ENCODE assay signal across 10 cellular contexts in the genomic region with DNA sequence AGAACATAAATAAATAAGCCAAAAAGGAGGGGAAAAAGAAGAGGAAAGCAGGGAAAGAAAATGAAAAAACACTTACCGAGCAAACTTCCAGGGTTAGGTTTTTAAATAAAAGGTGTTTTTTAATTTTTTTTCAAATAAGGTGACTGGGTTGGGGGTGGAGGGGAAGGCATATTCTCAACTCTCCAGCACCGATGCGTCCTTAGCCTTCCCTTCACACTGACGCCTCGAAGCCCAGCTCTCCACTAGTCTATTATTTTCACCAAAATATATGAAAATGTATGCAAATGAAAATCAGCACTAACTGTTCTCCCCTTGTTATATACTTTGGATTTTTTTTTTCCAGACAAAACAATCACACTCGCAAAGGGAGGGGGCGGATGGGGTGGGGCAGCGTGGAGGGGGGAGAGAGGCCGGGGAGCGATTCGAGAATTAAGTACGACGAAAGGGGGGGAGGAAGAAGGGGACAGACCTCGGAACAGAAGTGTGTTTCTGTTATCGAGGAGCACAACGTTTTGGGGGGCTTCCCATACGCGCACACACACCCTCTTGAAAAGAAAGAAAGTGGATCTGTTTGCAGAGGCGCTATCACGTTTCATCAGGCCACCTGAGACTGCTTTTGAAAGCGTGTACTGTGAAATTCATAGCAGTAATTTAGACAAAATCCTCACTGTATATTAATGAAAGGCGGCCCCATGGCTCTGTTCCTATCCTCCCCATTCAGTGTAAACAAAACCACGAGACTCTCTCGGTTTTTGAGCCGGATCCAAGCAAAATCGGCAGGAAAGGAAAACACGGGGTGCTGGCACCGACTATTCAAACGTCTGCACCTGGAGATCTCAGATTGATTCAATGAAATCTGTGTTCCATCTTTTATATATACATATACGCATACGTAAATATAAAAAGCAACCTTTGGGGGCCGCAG. TPM values are rescaled to one million over a fixed set of nuclear protein-coding genes. Genes with fewer than 3 reads are reported as not detected.
DNase-seq lines count a peak whose midpoint lies in the region; ATAC-seq and TF ChIP-seq lines count a peak whose summit lies in the region.
"Had no signal": no experiment of that assay in that cellular context is flagged by ENCODE, and none has a peak within 500 bp of the region (broad histone marks: within the 10 kb centered on the region; RNA-seq: fewer than 3 reads in every experiment).

No MANE protein-coding gene starts in this region.

- TF ChIP-seq CTCF in CD14-positive monocyte (IDR thresholded peaks at IDR 0.05) (no peak), breast epithelium (IDR thresholded peaks at IDR 0.05) (no peak)

- peaks cover 0 to 4% of the 10 kb centered on the region in 2 donors for H3K9me3 ChIP-seq in breast epithelium

- H3K27me3 Mint-ChIP-seq in CD14-positive monocyte (ENCODE audit: low read depth in 3 of 3) (peaks cover 83 to 93% (median 89%) of the 10 kb centered on the region in 3 donors), IgD-negative memory B cell (peaks cover 66% of the 10 kb centered on the region)
- peaks cover 54 to 85% (median 76%) of the 10 kb centered on the region in 5 donors for H3K27me3 Mint-ChIP-seq in naive thymus-derived CD8-positive, alpha-beta T cell

- no peaks in the 10 kb centered on the region for H3K36me3 ChIP-seq in breast epithelium

- ATAC-seq in naive thymus-derived CD8-positive, alpha-beta T cell = no peak
- ATAC-seq in GM21528 (IDR thresholded peaks at IDR 0.05; ENCODE audit: low FRiP score, unreplicated experiment) (no peak), GM19463 (IDR thresholded peaks at IDR 0.05; ENCODE audit: unreplicated experiment) (no peak)

- peaks cover 49% of the 10 kb centered on the region for H3K4me1 Mint-ChIP-seq in CD14-positive monocyte
- peaks cover 10 to 45% (median 15%) of the 10 kb centered on the region in 3 donors for H3K4me1 Mint-ChIP-seq in IgD-negative memory B cell
- H3K4me1 Mint-ChIP-seq in naive thymus-derived CD8-positive, alpha-beta T cell = peaks cover 18 to 64% (median 33%) of the 10 kb centered on the region in 4 donors

- H3K4me3 Mint-ChIP-seq in CD14-positive monocyte = peak overlapping the region; percentile 91 to 98
- H3K4me3 Mint-ChIP-seq in IgD-negative memory B cell = peak overlapping the region; percentile 79 to 94 (median 91)
- peak overlapping the region; percentile 76 to 98 (median 90) for H3K4me3 Mint-ChIP-seq in naive thymus-derived CD8-positive, alpha-beta T cell

- peak overlapping the region; percentile 39 to 69 (median 46) for H3K4me3 ChIP-seq in breast epithelium
- H3K4me3 ChIP-seq: lung had no signal

- H3K9me3 Mint-ChIP-seq in CD14-positive monocyte (peaks cover 0 to 28% (median 20%) of the 10 kb centered on the region in 7 donors), IgD-negative memory B cell (peaks cover 0 to 8% (median 2%) of the 10 kb centered on the region in 3 donors)
- H3K9me3 Mint-ChIP-seq in naive thymus-derived CD8-positive, alpha-beta T cell = peaks cover 0 to 9% (median 0%) of the 10 kb centered on the region in 9 donors

- H3K27ac ChIP-seq in breast epithelium = peak overlapping the region in 1 of 2 donors; percentile 68

- no peak for TF ChIP-seq POLR2A in breast epithelium (IDR thresholded peaks at IDR 0.05)

- intact Hi-C loops in CD14-positive monocyte (cut with micrococcal nuclease) = no loop called here
- intact Hi-C loops in breast epithelium (cut with DNase I; ENCODE audit: low total_unique reads) = loop anchor here (2.0 kb wide), 1 partner anchor 65 kb away; no protein-coding TSS in a partner anchor

- H3K27ac Mint-ChIP-seq in CD14-positive monocyte (no peak overlapping the region), IgD-negative memory B cell (peak overlapping the region; percentile 76 to 97 (median 97))
- H3K27ac Mint-ChIP-seq in naive thymus-derived CD8-positive, alpha-beta T cell = peak overlapping the region in 2 of 10 donors; percentile 37 to 75

- H3K4me1 ChIP-seq in breast epithelium = peaks cover 0 to 7% of the 10 kb centered on the region in 2 donors

- H3K27me3 ChIP-seq in breast epithelium = peaks cover 8 to 88% of the 10 kb centered on the region in 2 donors

- DNase-seq in CD14-positive monocyte (ENCODE audit: low spot score) (no peak), breast epithelium (ENCODE audit: low spot score in 2 of 2) (no peak), SKM-1 (lab: John Stamatoyannopoulos, UW; ENCODE audit: unreplicated experiment) (no peak), SIG-M5 treated with dmso at 0.1 percent for 504 hours (lab: John Stamatoyannopoulos, UW; ENCODE audit: unreplicated experiment) (no peak)
- no peak for DNase-seq in naive thymus-derived CD8-positive, alpha-beta T cell
- DNase-seq: dermis blood vessel endothelial cell had no signal

- POLR2A ChIA-PET in naive thymus-derived CD8-positive, alpha-beta T cell (lab: Charles Lee) = no interaction called here

- H3K36me3 Mint-ChIP-seq in CD14-positive monocyte (peaks cover 18 to 25% of the 10 kb centered on the region in 2 donors), IgD-negative memory B cell (peaks cover 1% of the 10 kb centered on the region)
- H3K36me3 Mint-ChIP-seq in naive thymus-derived CD8-positive, alpha-beta T cell = peaks cover 0 to 14% (median 0%) of the 10 kb centered on the region in 3 donors

RNA-seq across cellular contexts. Expression of a gene that starts 2.4 kb away (rescaled TPM):
- polyA plus RNA-seq in CD14-positive monocyte = not detected
- not detected for polyA plus RNA-seq in IgD-negative memory B cell
- 1 to 10 TPM in 1 of 3 donors, under 1 TPM in 2; 0.32 to 3.4 (median 0.98) TPM for total RNA-seq in breast epithelium
- not detected for total RNA-seq in naive thymus-derived CD8-positive, alpha-beta T cell
- not detected for polyA plus RNA-seq in naive thymus-derived CD8-positive, alpha-beta T cell
- polyA plus RNA-seq: lung had no signal

Comparison
In these comparisons a context has a peak if more than half of its experiments do, and no peak if none do; other contexts are left out.
1. H3K27ac Mint-ChIP-seq: peak in IgD-negative memory B cell (3 of 3); none in CD14-positive monocyte (0 of 7).
2. Peak in every context shown above with its lines, with median percentiles within 50 percentile points of each other: H3K4me3 Mint-ChIP-seq.